In the genomic region with DNA sequence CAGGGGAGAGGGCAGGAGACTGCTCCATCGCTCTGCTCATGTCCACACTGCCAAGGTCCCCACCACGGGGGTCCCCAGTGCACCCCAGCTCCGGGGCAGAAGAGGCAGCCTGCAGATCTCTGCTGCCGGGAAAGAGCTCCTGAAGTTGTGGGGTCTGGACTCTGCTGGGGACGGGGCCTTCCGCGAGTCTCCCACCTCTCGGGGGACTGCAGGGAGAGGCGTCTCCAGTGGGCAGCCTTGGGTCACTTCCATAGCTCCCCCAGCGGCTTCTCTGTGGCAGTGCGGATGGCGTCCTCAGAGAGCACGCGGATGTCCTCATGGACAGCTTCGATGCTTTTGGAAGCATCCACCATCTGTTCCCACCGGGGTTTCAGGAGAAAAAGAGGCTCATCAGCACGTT, we compare ENCODE assay signal across 29 cellular contexts. TPM values are rescaled to one million over a fixed set of nuclear protein-coding genes. Genes with fewer than 3 reads are reported as not detected.
DNase-seq lines count a peak whose midpoint lies in the region; ATAC-seq and TF ChIP-seq lines count a peak whose summit lies in the region.
"Had no signal": no experiment of that assay in that cellular context is flagged by ENCODE, and none has a peak within 500 bp of the region (broad histone marks: within the 10 kb centered on the region; RNA-seq: fewer than 3 reads in every experiment).

No MANE protein-coding gene starts in this region.

- no peaks in the 10 kb centered on the region for H3K27me3 ChIP-seq in right atrium auricular region
- H3K27me3 ChIP-seq: adrenal gland, BLaER1, spleen had no signal

- peaks cover 32% of the 10 kb centered on the region for H3K36me3 ChIP-seq in right atrium auricular region

- no peaks in the 10 kb centered on the region for H3K27me3 Mint-ChIP-seq in chondrocyte (ENCODE audit: low read depth)

- DNase-seq in left ventricle myocardium superior (peak; percentile 22), right atrium auricular region (ENCODE audit: low spot score) (no peak), chondrocyte (ENCODE audit: low spot score) (no peak), substantia nigra (lab: John Stamatoyannopoulos, UW) (no peak)
- DNase-seq: ACHN; activated CD4-positive, alpha-beta T cell treated with anti-CD3 and anti-CD28 coated beads for 4 hours; activated naive CD4-positive, alpha-beta T cell; activated T-cell treated with anti-CD3 and anti-CD28 coated beads, Interleukin-2, amount 50 U/mL, for 48 hours; adrenal gland; cortex of kidney; DMS79 treated with DMSO at 0.1 percent for 48 hours; HCEC 1CT; lower lobe of right lung; mucosa of descending colon; NCI-H187; NCI-H2227 treated with DMSO at 0.1 percent for 48 hours; NCI-H748 treated with DMSO at 0.1 percent for 48 hours; RPMI8226; spleen; stimulated activated CD4-positive, alpha-beta T cell treated with anti-CD3 and anti-CD28 coated beads, Interleukin-2, amount 100 ng/mL, for 48 hours had no signal

- peaks cover 0 to 3% of the 10 kb centered on the region in 2 donors for H3K4me1 ChIP-seq in right atrium auricular region
- H3K4me1 ChIP-seq: BLaER1, lower lobe of right lung, spleen had no signal

- peaks cover 10% of the 10 kb centered on the region for H3K36me3 Mint-ChIP-seq in chondrocyte (ENCODE audit: low read depth)

- no peak overlapping the region for H3K4me3 Mint-ChIP-seq in chondrocyte (ENCODE audit: unreplicated experiment)
- H3K4me3 Mint-ChIP-seq: brain; nephron; stimulated activated effector memory CD8-positive, alpha-beta T cell treated with anti-CD3 and anti-CD28 coated beads, Interleukin-12 subunit alpha, Interleukin-12 subunit beta, amount 100 ng/mL, for 72 hours; T-helper 1 cell treated with Interleukin-12 subunit alpha and Interleukin-12 subunit beta and Interleukin-4 antibody, amounts not matched to agents 30 μg/mL and 1 μg/mL, for 36 hours had no signal

- no peak overlapping the region for H3K4me3 ChIP-seq in right atrium auricular region
- H3K4me3 ChIP-seq: adrenal gland, BLaER1, GM12878, lower lobe of right lung, mucosa of descending colon, SK-N-MC, spleen had no signal

- no peak overlapping the region for H3K27ac ChIP-seq in right atrium auricular region
- H3K27ac ChIP-seq in substantia nigra (ENCODE audit: low read depth, low read length, poor library complexity, severe bottlenecking), result no peak overlapping the region
- H3K27ac ChIP-seq: adrenal gland, BLaER1, lower lobe of right lung, SK-N-MC, spleen had no signal

- no peaks in the 10 kb centered on the region for H3K9me3 ChIP-seq in right atrium auricular region
- H3K9me3 ChIP-seq: adrenal gland, BLaER1, lower lobe of right lung, mucosa of descending colon, spleen had no signal

- peaks cover 9% of the 10 kb centered on the region for H3K4me1 Mint-ChIP-seq in chondrocyte (ENCODE audit: low read depth)
- H3K4me1 Mint-ChIP-seq: nephron had no signal

- TF ChIP-seq CTCF in right atrium auricular region (IDR thresholded peaks at IDR 0.05) (no peak), chondrocyte (IDR thresholded peaks at IDR 0.05) (peak; percentile 13)

- intact Hi-C loops in left ventricle myocardium superior (cut with micrococcal nuclease), result no loop called here

- no peaks in the 10 kb centered on the region for H3K9me3 Mint-ChIP-seq in chondrocyte (ENCODE audit: low read depth)
- H3K9me3 Mint-ChIP-seq: brain; nephron; stimulated activated effector memory CD8-positive, alpha-beta T cell treated with anti-CD3 and anti-CD28 coated beads, Interleukin-12 subunit alpha, Interleukin-12 subunit beta, amount 100 ng/mL, for 72 hours; T-helper 1 cell treated with Interleukin-12 subunit alpha and Interleukin-12 subunit beta and Interleukin-4 antibody, amounts not matched to agents 30 μg/mL and 1 μg/mL, for 36 hours had no signal

- no peak overlapping the region for H3K27ac Mint-ChIP-seq in chondrocyte (ENCODE audit: unreplicated experiment)
- H3K27ac Mint-ChIP-seq: nephron; T-helper 1 cell treated with Interleukin-12 subunit alpha and Interleukin-12 subunit beta and Interleukin-4 antibody, amounts not matched to agents 30 μg/mL and 1 μg/mL, for 36 hours had no signal

- no peak for ATAC-seq in left ventricle myocardium superior
- no peak for ATAC-seq in GM21717 (IDR thresholded peaks at IDR 0.05; ENCODE audit: unreplicated experiment)
- ATAC-seq in GM19452 (IDR thresholded peaks at IDR 0.05; ENCODE audit: unreplicated experiment), result no peak
- ATAC-seq: GM12878; lower lobe of right lung; mucosa of descending colon; stimulated activated effector memory CD8-positive, alpha-beta T cell treated with anti-CD3 and anti-CD28 coated beads, Interleukin-12 subunit alpha, Interleukin-12 subunit beta, amount 100 ng/mL, for 72 hours had no signal

RNA-seq across cellular contexts. Expression of a gene that starts 10.7 kb away (rescaled TPM):
- total RNA-seq in left ventricle myocardium superior, result 10.5 TPM
- 1 to 10 TPM; 6.4 to 6.6 TPM for total RNA-seq in right atrium auricular region
- total RNA-seq in chondrocyte, result 22.7 to 32.7 TPM (median 23.1 TPM) in 3 replicates

RNA-seq across cellular contexts. Expression of a gene that starts 26.0 kb away (rescaled TPM):
- 16.0 TPM for total RNA-seq in left ventricle myocardium superior
- total RNA-seq in right atrium auricular region, result 10 to 100 TPM; 21.9 to 32.7 TPM
- total RNA-seq in chondrocyte, result 13.8 to 25.2 TPM (median 16.3 TPM) in 3 replicates

RNA-seq across cellular contexts. Expression of a gene that starts 38.4 kb away (rescaled TPM):
- total RNA-seq in left ventricle myocardium superior (42.3 TPM), right atrium auricular region (10 to 100 TPM; 47.8 to 53.0 TPM), chondrocyte (53.1 to 64.0 TPM (median 57.2 TPM) in 3 replicates)

RNA-seq across cellular contexts. Expression of a gene that starts 38.9 kb away (rescaled TPM):
- 84.5 TPM for total RNA-seq in left ventricle myocardium superior
- total RNA-seq in right atrium auricular region, result 10 to 100 TPM; 76.8 to 94.7 TPM
- 40.9 to 42.4 TPM (median 41.4 TPM) in 3 replicates for total RNA-seq in chondrocyte

RNA-seq across cellular contexts. Expression of a gene that starts 58.5 kb away (rescaled TPM):
- total RNA-seq in left ventricle myocardium superior (19.2 TPM), right atrium auricular region (10 to 100 TPM in 1 of 2 donors, 1 to 10 TPM in 1; 7.5 to 11.7 TPM), chondrocyte (14.5 to 26.3 TPM (median 16.6 TPM) in 3 replicates)
